In genomic region chr7:123871998-123872867, GRCh38 we compare ENCODE assay signal across 8 cellular contexts. TPM values are rescaled to one million over a fixed set of nuclear protein-coding genes. Genes with fewer than 3 reads are reported as not detected.
DNase-seq lines count a peak whose midpoint lies in the region; ATAC-seq and TF ChIP-seq lines count a peak whose summit lies in the region.

No MANE protein-coding gene starts in this region.

- H3K4me1 Mint-ChIP-seq in CD4-positive, alpha-beta memory T cell = peaks cover 0 to 6% (median 3%) of the 10 kb centered on the region in 4 donors
- no peaks in the 10 kb centered on the region for H3K4me1 Mint-ChIP-seq in activated CD4-positive, alpha-beta T cell treated with anti-CD3 and anti-CD28 coated beads, Interleukin-2, amount 10 ng/mL, durations not matched to agents 7 days and 5 days
- peaks cover 2% of the 10 kb centered on the region for H3K4me1 Mint-ChIP-seq in progenitor cell of endocrine pancreas (ENCODE audit: low read depth)

- H3K27me3 ChIP-seq in CD4-positive, alpha-beta memory T cell (ENCODE audit: insufficient read depth, low read length) = no peaks in the 10 kb centered on the region

- DNase-seq in CD4-positive, alpha-beta memory T cell = peak; percentile 6 to 35 (median 9)
- DNase-seq in NCI-H1930 (lab: John Stamatoyannopoulos, UW) (peak; percentile 57 to 65), fibroblast of villous mesenchyme (ENCODE audit: low read depth) (peak; percentile 61), progenitor cell of endocrine pancreas (ENCODE audit: low spot score, unreplicated experiment) (peak; percentile 18), putamen (ENCODE audit: low spot score) (no peak)
- DNase-seq in activated CD4-positive, alpha-beta T cell treated with anti-CD3 and anti-CD28 coated beads, Interleukin-2, amount 10 ng/mL, durations not matched to agents 7 days and 5 days = peak; percentile 40

- no peaks in the 10 kb centered on the region for H3K4me1 ChIP-seq in CD4-positive, alpha-beta memory T cell (ENCODE audit: insufficient read depth, low read length)

- POLR2A ChIA-PET in CD4-positive, alpha-beta memory T cell (lab: Charles Lee; ENCODE audit: partially characterized antibody) = interaction anchor here (1.0 kb wide), 1 partner anchor 123 kb away, joined by 3 read pairs; the partner anchor contains the start of gene WASL
- POLR2A ChIA-PET in activated CD4-positive, alpha-beta T cell treated with anti-CD3 and anti-CD28 coated beads, Interleukin-2, amount 10 ng/mL, durations not matched to agents 7 days and 5 days (lab: Charles Lee) = no interaction called here

- no peaks in the 10 kb centered on the region for H3K9me3 Mint-ChIP-seq in CD4-positive, alpha-beta memory T cell
- no peaks in the 10 kb centered on the region for H3K9me3 Mint-ChIP-seq in activated CD4-positive, alpha-beta T cell treated with anti-CD3 and anti-CD28 coated beads, Interleukin-2, amount 10 ng/mL, durations not matched to agents 7 days and 5 days
- H3K9me3 Mint-ChIP-seq in progenitor cell of endocrine pancreas (ENCODE audit: low read depth) = no peaks in the 10 kb centered on the region

- no peaks in the 10 kb centered on the region for H3K36me3 ChIP-seq in CD4-positive, alpha-beta memory T cell (ENCODE audit: insufficient read depth, low read length)

- no peak overlapping the region for H3K27ac Mint-ChIP-seq in CD4-positive, alpha-beta memory T cell
- H3K27ac Mint-ChIP-seq in activated CD4-positive, alpha-beta T cell treated with anti-CD3 and anti-CD28 coated beads, Interleukin-2, amount 10 ng/mL, durations not matched to agents 7 days and 5 days = no peak overlapping the region
- no peak overlapping the region for H3K27ac Mint-ChIP-seq in progenitor cell of endocrine pancreas

- peak; percentile 78 for ATAC-seq in GM18870 (IDR thresholded peaks at IDR 0.05; ENCODE audit: unreplicated experiment)
- peak; percentile 77 for ATAC-seq in HG03025 (IDR thresholded peaks at IDR 0.05; ENCODE audit: low FRiP score, unreplicated experiment)

- no peaks in the 10 kb centered on the region for H3K36me3 Mint-ChIP-seq in CD4-positive, alpha-beta memory T cell
- no peaks in the 10 kb centered on the region for H3K36me3 Mint-ChIP-seq in activated CD4-positive, alpha-beta T cell treated with anti-CD3 and anti-CD28 coated beads, Interleukin-2, amount 10 ng/mL, durations not matched to agents 7 days and 5 days (ENCODE audit: low read depth)
- no peaks in the 10 kb centered on the region for H3K36me3 Mint-ChIP-seq in progenitor cell of endocrine pancreas (ENCODE audit: insufficient read depth)

- no peak overlapping the region for H3K4me3 ChIP-seq in CD4-positive, alpha-beta memory T cell (ENCODE audit: low read length in 2 of 2)
- H3K4me3 ChIP-seq in fibroblast of villous mesenchyme (ENCODE audit: low read depth, low read length) = no peak overlapping the region

- H3K9me3 ChIP-seq in CD4-positive, alpha-beta memory T cell (ENCODE audit: control insufficient read depth in 1 of 2, low read length in 2 of 2) = no peaks in the 10 kb centered on the region

- intact Hi-C loops in CD4-positive, alpha-beta memory T cell (cut with micrococcal nuclease) = loop anchor here (1.0 to 5.0 kb wide), 3 partner anchors 189 to 378 kb away; no protein-coding TSS in a partner anchor

- CTCF ChIA-PET in CD4-positive, alpha-beta memory T cell (lab: Charles Lee; ENCODE audit: partially characterized antibody) = interaction anchor here (0.9 to 1.6 kb wide), 4 partner anchors 186 to 378 kb away, joined by 3 to 5 read pairs (median 3); no protein-coding TSS in a partner anchor
- CTCF ChIA-PET in activated CD4-positive, alpha-beta T cell treated with anti-CD3 and anti-CD28 coated beads, Interleukin-2, amount 10 ng/mL, durations not matched to agents 7 days and 5 days (lab: Charles Lee) = interaction anchor here (1.1 kb wide), 1 partner anchor 248 kb away, joined by 6 read pairs; no protein-coding TSS in a partner anchor

- H3K4me3 Mint-ChIP-seq in CD4-positive, alpha-beta memory T cell = no peak overlapping the region
- H3K4me3 Mint-ChIP-seq in activated CD4-positive, alpha-beta T cell treated with anti-CD3 and anti-CD28 coated beads, Interleukin-2, amount 10 ng/mL, durations not matched to agents 7 days and 5 days = no peak overlapping the region
- no peak overlapping the region for H3K4me3 Mint-ChIP-seq in progenitor cell of endocrine pancreas (ENCODE audit: low read depth)

- TF ChIP-seq CTCF in fibroblast of villous mesenchyme (IDR thresholded peaks at IDR 0.05; ENCODE audit: insufficient read depth, low read depth, low read length) = peak; percentile 58
- TF ChIP-seq CTCF in progenitor cell of endocrine pancreas (IDR thresholded peaks at IDR 0.05; ENCODE audit: unreplicated experiment) = peak; percentile 73

- no peak overlapping the region for H3K27ac ChIP-seq in CD4-positive, alpha-beta memory T cell (ENCODE audit: low read depth, low read length)

- H3K27me3 Mint-ChIP-seq in CD4-positive, alpha-beta memory T cell = peaks cover 3 to 7% of the 10 kb centered on the region in 2 donors
- peaks cover 3% of the 10 kb centered on the region for H3K27me3 Mint-ChIP-seq in activated CD4-positive, alpha-beta T cell treated with anti-CD3 and anti-CD28 coated beads, Interleukin-2, amount 10 ng/mL, durations not matched to agents 7 days and 5 days
- H3K27me3 Mint-ChIP-seq in progenitor cell of endocrine pancreas = no peaks in the 10 kb centered on the region

RNA-seq across cellular contexts. Expression of gene HYAL4, which starts 27.3 kb away (rescaled TPM):
- not detected for total RNA-seq in CD4-positive, alpha-beta memory T cell
- polyA plus RNA-seq in CD4-positive, alpha-beta memory T cell = not detected
- total RNA-seq in activated CD4-positive, alpha-beta T cell treated with anti-CD3 and anti-CD28 coated beads, Interleukin-2, amount 10 ng/mL, durations not matched to agents 7 days and 5 days = under 1 TPM; 0.10 to 0.54 TPM
- total RNA-seq in fibroblast of villous mesenchyme (under 0.01 and 0.64 TPM in 2 replicates), progenitor cell of endocrine pancreas (not detected in 2 replicates)

RNA-seq across cellular contexts. Expression of gene SPAM1, which starts 52.8 kb away (rescaled TPM):
- not detected for total RNA-seq in CD4-positive, alpha-beta memory T cell
- polyA plus RNA-seq in CD4-positive, alpha-beta memory T cell = not detected
- not detected for total RNA-seq in activated CD4-positive, alpha-beta T cell treated with anti-CD3 and anti-CD28 coated beads, Interleukin-2, amount 10 ng/mL, durations not matched to agents 7 days and 5 days
- not detected in 2 replicates for total RNA-seq in fibroblast of villous mesenchyme
- total RNA-seq in progenitor cell of endocrine pancreas = not detected in 2 replicates
